8 cellular contexts compared by ENCODE assay signal in the genomic region with DNA sequence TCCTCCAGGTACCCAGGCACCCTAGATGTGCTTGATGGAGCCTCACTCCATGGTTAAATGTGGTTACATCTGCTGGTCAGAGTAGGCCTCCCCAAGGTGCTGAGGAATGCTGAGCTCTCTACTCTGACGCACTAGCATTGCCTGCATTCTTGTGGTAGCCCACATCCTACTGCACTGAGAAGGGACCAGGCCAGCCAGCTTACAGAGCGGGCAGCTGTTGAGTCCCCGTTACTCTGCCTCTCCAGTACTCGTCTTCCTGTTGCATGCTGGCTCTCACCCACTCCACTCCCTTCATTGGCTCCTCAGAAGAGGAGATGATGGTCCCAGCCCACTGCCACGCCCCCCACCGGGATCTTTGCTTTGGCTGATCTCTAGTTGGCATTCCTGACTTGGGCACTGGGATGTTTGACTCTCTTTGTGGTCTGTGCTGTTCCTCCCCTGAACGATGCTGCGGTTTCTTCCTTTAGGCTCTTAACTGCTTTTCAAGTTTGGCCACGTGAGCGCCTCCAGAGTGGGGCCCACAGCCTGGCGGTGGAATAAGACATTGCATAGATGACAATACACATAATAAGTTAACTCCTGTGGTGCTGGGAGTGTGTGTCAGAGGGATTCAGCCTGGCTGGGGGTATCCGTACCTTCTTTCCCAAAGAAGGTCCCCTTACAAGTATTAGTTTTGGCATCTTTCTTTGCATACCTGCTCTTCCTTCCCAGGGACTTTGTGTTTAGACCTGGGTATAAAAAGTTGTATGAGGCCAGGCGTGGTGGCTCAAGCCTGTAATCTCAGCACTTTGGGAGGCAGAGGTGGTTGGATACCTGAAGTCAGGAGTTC. TPM values are rescaled to one million over a fixed set of nuclear protein-coding genes. Genes with fewer than 3 reads are reported as not detected.
DNase-seq lines count a peak whose midpoint lies in the region; ATAC-seq and TF ChIP-seq lines count a peak whose summit lies in the region.

No MANE protein-coding gene starts in this region.

- no peaks in the 10 kb centered on the region for H3K36me3 ChIP-seq in skeletal muscle satellite cell (ENCODE audit: insufficient read depth, low read length)
- H3K36me3 ChIP-seq in neural progenitor cell = no peaks in the 10 kb centered on the region

- ATAC-seq in GM19463 (IDR thresholded peaks at IDR 0.05; ENCODE audit: unreplicated experiment) = peak; percentile 57
- peak; percentile 96 for ATAC-seq in effector memory CD8-positive, alpha-beta T cell (replicated peaks)

- no peaks in the 10 kb centered on the region for H4K20me1 ChIP-seq in neural progenitor cell (ENCODE audit: low read depth)

- no peak overlapping the region for H3K4me3 ChIP-seq in AG04450 (ENCODE audit: low read depth, low read length)
- peak overlapping the region; percentile 25 for H3K4me3 ChIP-seq in skeletal muscle satellite cell (ENCODE audit: low read length)
- no peak overlapping the region for H3K4me3 ChIP-seq in neural progenitor cell

- peak overlapping the region; percentile 100 for H3K27ac ChIP-seq in AG04450 (ENCODE audit: low read depth, low read length)
- no peak overlapping the region for H3K27ac ChIP-seq in neural progenitor cell

- peaks cover 43 to 58% of the 10 kb centered on the region in 2 donors for H3K4me1 Mint-ChIP-seq in effector memory CD8-positive, alpha-beta T cell (ENCODE audit: low read depth in 2 of 2)
- no peaks in the 10 kb centered on the region for H3K4me1 Mint-ChIP-seq in neural progenitor cell

- H3K27me3 ChIP-seq in AG04450 (ENCODE audit: control insufficient read depth, insufficient read depth, low read length) (no peaks in the 10 kb centered on the region), skeletal muscle satellite cell (ENCODE audit: control insufficient read depth, insufficient read depth, low read length) (no peaks in the 10 kb centered on the region), neural progenitor cell (no peaks in the 10 kb centered on the region)

- no peaks in the 10 kb centered on the region for H3F3A ChIP-seq in neural progenitor cell (ENCODE audit: low read depth)

- H3K9me3 ChIP-seq in AG04450 (ENCODE audit: control insufficient read depth, insufficient read depth, low read length) (no peaks in the 10 kb centered on the region), skeletal muscle satellite cell (replicated peaks; ENCODE audit: low read length) (no peaks in the 10 kb centered on the region), neural progenitor cell (ENCODE audit: low read depth) (no peaks in the 10 kb centered on the region)

- no peaks in the 10 kb centered on the region for H3K9me3 Mint-ChIP-seq in effector memory CD8-positive, alpha-beta T cell
- H3K9me3 Mint-ChIP-seq in neural progenitor cell = no peaks in the 10 kb centered on the region

- H3K27ac Mint-ChIP-seq in effector memory CD8-positive, alpha-beta T cell = peak overlapping the region; percentile 95 to 98
- no peak overlapping the region for H3K27ac Mint-ChIP-seq in neural progenitor cell

- H3K4me1 ChIP-seq in skeletal muscle satellite cell (ENCODE audit: control insufficient read depth, insufficient read depth, low read length) (peaks cover 51% of the 10 kb centered on the region), neural progenitor cell (no peaks in the 10 kb centered on the region)

- TF ChIP-seq CTCF in AG04450 (IDR thresholded peaks at IDR 0.05; ENCODE audit: low read depth, low read length) (peak; percentile 75), neural progenitor cell (IDR thresholded peaks at IDR 0.05) (no peak)

- peaks cover 3% of the 10 kb centered on the region for H3K36me3 Mint-ChIP-seq in effector memory CD8-positive, alpha-beta T cell (ENCODE audit: insufficient read depth)
- peaks cover 9% of the 10 kb centered on the region for H3K36me3 Mint-ChIP-seq in neural progenitor cell

- no peaks in the 10 kb centered on the region for H3K79me2 ChIP-seq in neural progenitor cell (ENCODE audit: low read depth)

- POLR2A ChIA-PET in AG04450 (lab: Yijun Ruan, JAX) = interaction anchor here (0.6 to 1.5 kb wide), 11 partner anchors 10 to 239 kb away, joined by 3 to 12 read pairs (median 4); partner anchors contain the start of genes AZIN2 and TRIM62

- H3K27me3 Mint-ChIP-seq in effector memory CD8-positive, alpha-beta T cell = no peaks in the 10 kb centered on the region
- H3K27me3 Mint-ChIP-seq in neural progenitor cell (ENCODE audit: insufficient read depth, low read depth) = peaks cover 8% of the 10 kb centered on the region

- no peak overlapping the region for H2AFZ ChIP-seq in neural progenitor cell (replicated peaks)

- H3K4me2 ChIP-seq in skeletal muscle satellite cell (ENCODE audit: low read length) (peak overlapping the region; percentile 52), neural progenitor cell (no peak overlapping the region)

- H3K9ac ChIP-seq in skeletal muscle satellite cell (ENCODE audit: low read depth, low read length) (peak overlapping the region; percentile 78), neural progenitor cell (no peak overlapping the region)

- DNase-seq in AG04450 (ENCODE audit: low read depth, low spot score) (peak; percentile 100), LHCN-M2 (ENCODE audit: low read depth) (peak; percentile 100), neural progenitor cell (ENCODE audit: low spot score) (no peak), middle frontal gyrus (ENCODE audit: extremely low spot score, low spot score) (no peak)
- peak; percentile 34 to 37 for DNase-seq in activated CD4-positive, alpha-beta T cell treated with anti-CD3 and anti-CD28 coated beads, Interleukin-2, amount 50 U/mL, for 24 hours (ENCODE audit: low read depth in 1 of 2, low spot score in 1 of 2)
- peak; percentile 68 to 72 (median 69) for DNase-seq in effector memory CD8-positive, alpha-beta T cell

- CTCF ChIA-PET in AG04450 (lab: Charles Lee) = interaction anchor here (0.9 to 1.5 kb wide), 5 partner anchors 13 to 196 kb away, joined by 3 to 6 read pairs (median 4); no protein-coding TSS in a partner anchor

- peak overlapping the region; percentile 85 to 91 for H3K4me3 Mint-ChIP-seq in effector memory CD8-positive, alpha-beta T cell
- H3K4me3 Mint-ChIP-seq in neural progenitor cell = no peak overlapping the region

RNA-seq across cellular contexts. Expression of gene AZIN2, which starts 18.6 kb away (rescaled TPM):
- 7.0 and 7.8 TPM in 2 replicates for polyA plus RNA-seq in AG04450 (2011; rRNA removed)
- 13.7 and 14.7 TPM in 2 replicates for polyA minus RNA-seq in AG04450 (2011; rRNA and poly(A)+ RNA removed)
- 4.9 and 5.0 TPM in 2 replicates for total RNA-seq in LHCN-M2 (2014; rRNA removed)
- 8.0 TPM for polyA plus RNA-seq in LHCN-M2 (2012)
- 4.1 and 7.0 TPM in 2 replicates for total RNA-seq in skeletal muscle satellite cell (2012; rRNA removed)
- 1.3 and 5.8 TPM in 2 replicates for total RNA-seq in neural progenitor cell (ENCODE audit: low replicate concordance)

Comparison
In these comparisons a context has a peak if more than half of its experiments do, and no peak if none do; other contexts are left out.
1. DNase-seq: peak in AG04450 (single experiment), LHCN-M2 (single experiment), activated CD4-positive, alpha-beta T cell treated with anti-CD3 and anti-CD28 coated beads, Interleukin-2, amount 50 U/mL, for 24 hours (2 of 2) and effector memory CD8-positive, alpha-beta T cell (3 of 3); none in neural progenitor cell (single experiment) and middle frontal gyrus (single experiment).